Comparison of ENCODE assay signal across 8 cellular contexts in the genomic region with DNA sequence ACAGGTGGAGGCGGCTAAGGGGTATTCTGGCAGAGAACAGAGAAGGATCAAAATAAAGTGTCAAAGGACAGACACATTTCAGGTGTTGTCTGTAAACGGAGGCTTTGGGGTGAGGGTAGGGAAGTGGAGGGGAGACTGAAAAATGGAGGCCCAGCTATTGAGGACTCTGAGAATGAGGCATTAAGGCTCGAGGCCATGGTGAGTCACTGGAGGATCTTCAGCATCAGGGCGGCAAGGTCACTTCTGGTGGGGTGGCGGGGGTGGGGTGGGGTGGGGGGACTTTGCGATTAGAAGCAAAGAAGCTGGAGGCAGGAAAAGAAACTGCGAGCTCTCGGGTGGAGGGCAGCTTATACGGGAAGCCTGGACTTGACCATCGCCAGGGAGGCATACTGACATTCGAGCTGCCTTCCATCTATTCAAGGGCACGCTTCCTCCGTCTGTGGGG. TPM values are rescaled to one million over a fixed set of nuclear protein-coding genes. Genes with fewer than 3 reads are reported as not detected.
DNase-seq lines count a peak whose midpoint lies in the region; ATAC-seq and TF ChIP-seq lines count a peak whose summit lies in the region.

No MANE protein-coding gene starts in this region.

- H3K27me3 Mint-ChIP-seq in naive thymus-derived CD4-positive, alpha-beta T cell: peaks cover 0 to 22% (median 0%) of the 10 kb centered on the region in 5 donors

- H3K36me3 ChIP-seq in endocrine pancreas (ENCODE audit: control insufficient read depth, insufficient read depth, low read length) (no peaks in the 10 kb centered on the region), aorta (ENCODE audit: control insufficient read depth in 1 of 2, insufficient read depth in 2 of 2, low read length in 1 of 2) (no peaks in the 10 kb centered on the region)
- H3K36me3 ChIP-seq in naive thymus-derived CD4-positive, alpha-beta T cell (ENCODE audit: control insufficient read depth in 2 of 3, insufficient read depth in 3 of 3, low read length in 3 of 3): no peaks in the 10 kb centered on the region

- H3K9me3 Mint-ChIP-seq in naive thymus-derived CD4-positive, alpha-beta T cell: peaks cover 0 to 4% (median 0%) of the 10 kb centered on the region in 11 donors

- H3K4me1 Mint-ChIP-seq in naive thymus-derived CD4-positive, alpha-beta T cell: peaks cover 19 to 48% (median 38%) of the 10 kb centered on the region in 7 donors

- peak overlapping the region; percentile 88 to 94 (median 91) for H3K27ac Mint-ChIP-seq in naive thymus-derived CD4-positive, alpha-beta T cell

- CTCF ChIA-PET in naive thymus-derived CD4-positive, alpha-beta T cell (lab: Charles Lee): interaction anchor here (0.7 to 1.3 kb wide), 2 partner anchors 44 to 240 kb away, joined by 3 read pairs; no protein-coding TSS in a partner anchor

- no peaks in the 10 kb centered on the region for H3K9me3 ChIP-seq in endocrine pancreas (ENCODE audit: control insufficient read depth, low read length)
- no peaks in the 10 kb centered on the region for H3K9me3 ChIP-seq in naive thymus-derived CD4-positive, alpha-beta T cell (ENCODE audit: control insufficient read depth in 2 of 3, low read length in 3 of 3)
- no peaks in the 10 kb centered on the region for H3K9me3 ChIP-seq in aorta (ENCODE audit: control insufficient read depth, low read length)

- peaks cover 0 to 8% (median under 1%) of the 10 kb centered on the region in 5 donors for H3K36me3 Mint-ChIP-seq in naive thymus-derived CD4-positive, alpha-beta T cell

- DNase-seq in NK-92 treated with Interleukin-12 subunit alpha and Interleukin-12 subunit beta, amount 100 ng/mL, for 24 hours (lab: John Stamatoyannopoulos, UW): peak; percentile 35
- DNase-seq in NK-92 (lab: John Stamatoyannopoulos, UW; ENCODE audit: unreplicated experiment) (no peak), aorta (no peak), COLO668 (lab: John Stamatoyannopoulos, UW; ENCODE audit: unreplicated experiment) (no peak), NCI-H2171 treated with DMSO at 0.1 percent for 48 hours (lab: John Stamatoyannopoulos, UW) (no peak)
- peak in 4 of 9 donors; percentile 12 to 19 (median 14) for DNase-seq in naive thymus-derived CD4-positive, alpha-beta T cell

- intact Hi-C loops in naive thymus-derived CD4-positive, alpha-beta T cell (cut with micrococcal nuclease): loop anchor here (1.0 to 10.0 kb wide), 13 partner anchors 75 to 1907 kb away; a partner anchor contains a TSS
- intact Hi-C loops in aorta (cut with DNase I): loop anchor here in 1 of 2 donors (2.0 to 5.0 kb wide), 4 partner anchors 59 to 90 kb away; a partner anchor contains a TSS

- 14 to 16% methylated on average over 13 of the region's 13 CpGs for WGBS in aorta, 2 donors

- POLR2A ChIA-PET in naive thymus-derived CD4-positive, alpha-beta T cell (lab: Charles Lee): interaction anchor here (0.7 to 3.5 kb wide), 15 partner anchors 12 to 762 kb away, joined by 3 to 22 read pairs (median 4); a partner anchor contains a TSS

- H3K9ac ChIP-seq in endocrine pancreas (ENCODE audit: control insufficient read depth, insufficient read depth, low read length): peak overlapping the region; percentile 76

- H3K4me1 ChIP-seq in endocrine pancreas (ENCODE audit: control insufficient read depth, insufficient read depth, low read length) (no peaks in the 10 kb centered on the region), aorta (ENCODE audit: control insufficient read depth in 1 of 2, insufficient read depth in 2 of 2, low read length in 2 of 2) (peaks cover 0 to 7% of the 10 kb centered on the region in 2 donors)
- H3K4me1 ChIP-seq in naive thymus-derived CD4-positive, alpha-beta T cell (ENCODE audit: control insufficient read depth in 2 of 2, insufficient read depth in 2 of 2, low read length in 2 of 2): peaks cover 8 to 20% of the 10 kb centered on the region in 2 donors

- ATAC-seq in SK-N-SH treated with all-trans-retinoic acid at 6 μM for 48 hours (peak; percentile 59), aorta (ENCODE audit: low FRiP score) (peak; percentile 23)
- ATAC-seq in naive thymus-derived CD4-positive, alpha-beta T cell: no peak

- H3K27me3 ChIP-seq in endocrine pancreas (ENCODE audit: control insufficient read depth, insufficient read depth, low read length) (no peaks in the 10 kb centered on the region), aorta (ENCODE audit: control insufficient read depth in 1 of 2, insufficient read depth in 2 of 2, low read length in 1 of 2) (no peaks in the 10 kb centered on the region)
- no peaks in the 10 kb centered on the region for H3K27me3 ChIP-seq in naive thymus-derived CD4-positive, alpha-beta T cell (ENCODE audit: control insufficient read depth in 2 of 2, insufficient read depth in 2 of 2, low read length in 2 of 2)

- H3K4me3 Mint-ChIP-seq in naive thymus-derived CD4-positive, alpha-beta T cell: peak overlapping the region; percentile 77 to 95 (median 88)

- H3K27ac ChIP-seq in naive thymus-derived CD4-positive, alpha-beta T cell (ENCODE audit: low read depth, low read length): peak overlapping the region; percentile 92
- peak overlapping the region; percentile 97 to 99 for H3K27ac ChIP-seq in aorta (ENCODE audit: low read depth in 1 of 2, low read length in 2 of 2)

- H3K4me3 ChIP-seq in endocrine pancreas (ENCODE audit: control insufficient read depth, insufficient read depth, low read length): peak overlapping the region; percentile 47
- peak overlapping the region; percentile 71 for H3K4me3 ChIP-seq in naive thymus-derived CD4-positive, alpha-beta T cell (ENCODE audit: low read length)
- H3K4me3 ChIP-seq in aorta (ENCODE audit: low read length in 2 of 2): peak overlapping the region; percentile 97 to 98

TF ChIP-seq in SK-N-SH treated with all-trans-retinoic acid at 6 μM for 48 hours, 23 proteins besides CTCF, POLR2A, EP300 and RAD21:
- no peak for TF ChIP-seq RARB (CRISPR knock-in tag; IDR thresholded peaks at IDR 0.05)
- no peak for TF ChIP-seq PPARA (CRISPR knock-in tag; IDR thresholded peaks at IDR 0.05; ENCODE audit: borderline replicate concordance)

RNA-seq across cellular contexts. Expression of a gene that starts 58.4 kb away (rescaled TPM):
- 10 to 100 TPM; 41.2 to 62.3 (median 57.4) TPM for total RNA-seq in naive thymus-derived CD4-positive, alpha-beta T cell
- 10 to 100 TPM; 56.8 to 69.9 TPM for polyA plus RNA-seq in naive thymus-derived CD4-positive, alpha-beta T cell
- total RNA-seq in aorta: 100 to 1,000 TPM in 1 of 2 donors, 10 to 100 TPM in 1; 77.7 to 145 TPM
- polyA plus RNA-seq in aorta: 100 to 1,000 TPM in 1 of 2 donors, 10 to 100 TPM in 1; 47.1 to 115 TPM

Comparison
In these comparisons a context has a peak if more than half of its experiments do, and no peak if none do; other contexts are left out.
1. H3K4me3 ChIP-seq: peak in every context shown above with its lines; median percentile 98 in aorta; 71 in naive thymus-derived CD4-positive, alpha-beta T cell; 47 in endocrine pancreas.